ENCODE assay signal across 8 cellular contexts in the genomic region with DNA sequence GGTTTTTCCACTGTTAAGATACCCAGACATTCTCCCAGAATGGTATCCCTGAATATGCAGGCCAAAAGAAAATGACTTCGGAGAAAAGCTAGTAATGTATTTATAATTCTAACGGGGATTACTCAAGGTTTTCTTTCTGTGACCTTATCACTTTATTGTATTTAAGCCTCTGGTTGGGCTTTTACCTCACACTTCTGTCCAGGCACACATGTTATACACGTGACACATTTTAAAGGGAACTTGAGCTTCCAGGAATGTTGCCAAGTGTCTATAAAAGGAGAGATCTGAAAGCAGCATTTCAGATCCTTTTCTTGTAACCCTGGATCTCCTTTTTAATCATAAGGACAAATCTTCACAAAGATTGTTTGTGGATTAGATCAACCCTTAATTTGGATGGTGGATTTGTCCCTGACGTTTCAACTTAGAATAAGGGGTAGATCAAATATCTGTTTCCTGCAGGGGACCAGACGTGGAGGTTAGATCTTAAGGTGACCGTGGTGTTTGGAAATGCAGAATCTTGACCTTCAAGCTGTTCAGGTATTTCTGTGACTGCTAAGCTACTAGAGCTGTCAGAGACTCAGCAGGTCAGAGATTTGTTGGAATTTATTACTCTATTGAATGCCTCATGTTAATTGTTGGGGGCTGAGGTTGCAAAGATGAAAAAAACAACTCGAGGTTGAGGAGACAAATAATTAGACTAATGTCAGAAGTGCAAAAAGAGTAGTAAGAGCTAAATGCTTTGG. TPM values are rescaled to one million over a fixed set of nuclear protein-coding genes. Genes with fewer than 3 reads are reported as not detected.
DNase-seq lines count a peak whose midpoint lies in the region; ATAC-seq, FAIRE-seq and TF ChIP-seq lines count a peak whose summit lies in the region.

No MANE protein-coding gene starts in this region.

- H3K36me3 ChIP-seq in IMR-90 (ENCODE audit: control insufficient read depth, insufficient read depth, low read length) (no peaks in the 10 kb centered on the region; the same call in 1 of the 2 replicates), small intestine (ENCODE audit: control insufficient read depth in 2 of 2, insufficient read depth in 2 of 2, low read length in 2 of 2) (no peaks in the 10 kb centered on the region)

- CTCF ChIA-PET in IMR-90 (lab: Yijun Ruan, JAX): interaction anchor here (0.5 to 1.0 kb wide), 2 partner anchors 224 to 289 kb away, joined by 4 to 6 read pairs; no protein-coding TSS in a partner anchor
- CTCF ChIA-PET in activated CD4-positive, alpha-beta memory T cell treated with anti-CD3 and anti-CD28 coated beads for 36 hours (lab: Charles Lee): interaction anchor here (0.7 to 10.2 kb wide), 8 partner anchors 16 to 343 kb away, joined by 3 to 103 read pairs (median 6); no protein-coding TSS in a partner anchor

- TF ChIP-seq POLR2A in IMR-90 (IDR thresholded peaks at IDR 0.05; ENCODE audit: low read depth, low read length) (no peak), GM18505 (IDR thresholded peaks at IDR 0.05; ENCODE audit: borderline replicate concordance, extremely low read depth, insufficient read depth, insufficient read length) (no peak)

- H4K8ac ChIP-seq in IMR-90 (ENCODE audit: low read depth in 2 of 2, low read length in 2 of 2): peak overlapping the region in 1 of 2 experiments; percentile 43; a peak in 3 of 4 replicates

- no peak overlapping the region for H3K27ac Mint-ChIP-seq in activated CD4-positive, alpha-beta memory T cell treated with anti-CD3 and anti-CD28 coated beads for 36 hours

- no peak overlapping the region for H2BK5ac ChIP-seq in IMR-90 (ENCODE audit: low read depth, low read length, poor library complexity, severe bottlenecking)

- no peak overlapping the region for H4K5ac ChIP-seq in IMR-90 (ENCODE audit: low read depth, low read length)

- H3K4me3 ChIP-seq in IMR-90 (ENCODE audit: insufficient read depth, low read depth, low read length) (peak overlapping the region; percentile 82; the same call in 1 of the 2 replicates), small intestine (ENCODE audit: low read depth in 1 of 2, low read length in 2 of 2) (peak overlapping the region in 1 of 2 donors; percentile 84)

- H2AK5ac ChIP-seq in IMR-90 (ENCODE audit: low read depth, low read length): no peak overlapping the region

- H3K27ac ChIP-seq in IMR-90 (ENCODE audit: insufficient read depth, low read length) (no peak overlapping the region), small intestine (ENCODE audit: low read depth in 1 of 2, low read length in 1 of 2) (peak overlapping the region; percentile 6 to 54)

- H3K36me3 Mint-ChIP-seq in activated CD4-positive, alpha-beta memory T cell treated with anti-CD3 and anti-CD28 coated beads for 36 hours: no peaks in the 10 kb centered on the region

- H2AFZ ChIP-seq in IMR-90 (replicated peaks; ENCODE audit: low read length, poor library complexity): no peak overlapping the region

- no peak for ATAC-seq in IMR-90 (ENCODE audit: low read depth)
- no peak for ATAC-seq in GM18505 (IDR thresholded peaks at IDR 0.05; ENCODE audit: unreplicated experiment)

- H3K9me1 ChIP-seq in IMR-90 (ENCODE audit: insufficient read depth, low read length): peaks cover 4% of the 10 kb centered on the region

- intact Hi-C loops in IMR-90 (cut with micrococcal nuclease) (no loop called here), posterior vena cava (cut with DNase I) (no loop called here)
- intact Hi-C loops in activated CD4-positive, alpha-beta memory T cell treated with anti-CD3 and anti-CD28 coated beads for 36 hours (cut with micrococcal nuclease): loop anchor here (2.0 to 5.0 kb wide), 4 partner anchors 59 to 947 kb away; partner anchors contain the start of genes GPATCH2L, SAMD15, SPTLC2 and TMED8

- TF ChIP-seq RAD21 in IMR-90 (IDR thresholded peaks at IDR 0.05; ENCODE audit: low read length): no peak

- H3K14ac ChIP-seq in IMR-90 (replicated peaks; ENCODE audit: low read depth, low read length): peak overlapping the region; percentile 70; the same call in 1 of the 2 replicates

- dilution Hi-C loops in IMR-90 (cut with HindIII; ENCODE audit: low sequenced_read_pairs, unreplicated experiment): loop anchor here (25.0 kb wide), 1 partner anchor 212 kb away; no protein-coding TSS in a partner anchor

- TF ChIP-seq CTCF in IMR-90 (conservative IDR thresholded peaks at IDR 0.05; ENCODE audit: low read depth, low read length): no peak

- no peaks in the 10 kb centered on the region for H3K9me3 Mint-ChIP-seq in activated CD4-positive, alpha-beta memory T cell treated with anti-CD3 and anti-CD28 coated beads for 36 hours

- DNase-seq in CD1c-positive myeloid dendritic cell (ENCODE audit: extremely low spot score) (peak; percentile 87), IMR-90 (peak; percentile 78), glomerular visceral epithelial cell (ENCODE audit: extremely low spot score) (peak; percentile 29), small intestine (peak; percentile 81), posterior vena cava (ENCODE audit: low spot score) (no peak)
- no peak for DNase-seq in activated CD4-positive, alpha-beta memory T cell treated with anti-CD3 and anti-CD28 coated beads for 36 hours
- no peak for DNase-seq in activated CD8-positive, alpha-beta memory T cell treated with anti-CD3 and anti-CD28 coated beads, Interleukin-2, amount 50 U/mL, for 4 hours

- 0 out of 2 replicates have a peak overlapping the region, but pooled peaks have one; percentile 21 for H3K9ac ChIP-seq in IMR-90 (ENCODE audit: low read depth, low read length)

- no peaks in the 10 kb centered on the region for H3K27me3 ChIP-seq in IMR-90 (ENCODE audit: control insufficient read depth, insufficient read depth, low read length)
- no peaks in the 10 kb centered on the region for H3K27me3 ChIP-seq in small intestine (ENCODE audit: control insufficient read depth in 2 of 2, insufficient read depth in 2 of 2, low read length in 2 of 2)

- no peak overlapping the region for H2AK9ac ChIP-seq in IMR-90 (replicated peaks; ENCODE audit: low read depth, low read length, poor library complexity)

- peak overlapping the region; percentile 85 for H3K4me3 Mint-ChIP-seq in activated CD4-positive, alpha-beta memory T cell treated with anti-CD3 and anti-CD28 coated beads for 36 hours

- in situ Hi-C loops in IMR-90 (cut with MboI; ENCODE audit: low sequenced_read_pairs): no loop called here

- H3K4me1 ChIP-seq in IMR-90 (ENCODE audit: control insufficient read depth, insufficient read depth, low read length) (peaks cover 6% of the 10 kb centered on the region), small intestine (ENCODE audit: control insufficient read depth in 2 of 2, insufficient read depth in 1 of 2, low read depth in 1 of 2, low read length in 1 of 2) (peaks cover 0 to 6% of the 10 kb centered on the region in 2 donors)

- POLR2A ChIA-PET in IMR-90 (lab: Charles Lee; ENCODE audit: unreplicated experiment): no interaction called here
- POLR2A ChIA-PET in activated CD4-positive, alpha-beta memory T cell treated with anti-CD3 and anti-CD28 coated beads for 36 hours (lab: Charles Lee): interaction anchor here (0.8 to 1.6 kb wide), 6 partner anchors 8 to 204 kb away, joined by 3 to 10 read pairs (median 4); no protein-coding TSS in a partner anchor

- H2BK20ac ChIP-seq in IMR-90 (ENCODE audit: low read depth, low read length): no peak overlapping the region

- H3K9me3 ChIP-seq in IMR-90 (ENCODE audit: control insufficient read depth, insufficient read depth, low read length) (no peaks in the 10 kb centered on the region), small intestine (ENCODE audit: control insufficient read depth, low read depth) (no peaks in the 10 kb centered on the region)

- FAIRE-seq in small intestine (lab: Jason Lieb, UNC): no peak

- H2BK120ac ChIP-seq in IMR-90 (ENCODE audit: low read depth, low read length): peak overlapping the region; percentile 30; the same call in 1 of the 2 replicates

- H3K18ac ChIP-seq in IMR-90 (ENCODE audit: low read depth, low read length): no peak overlapping the region

- H3K4me1 Mint-ChIP-seq in activated CD4-positive, alpha-beta memory T cell treated with anti-CD3 and anti-CD28 coated beads for 36 hours (ENCODE audit: low read depth): peaks cover 35% of the 10 kb centered on the region

- no peak overlapping the region for H2BK15ac ChIP-seq in IMR-90 (ENCODE audit: low read depth, low read length)

- no TSS peak for BruUV-seq in IMR-90 (replicated peaks; lab: Mats Ljungman, UMichigan)

- H4K91ac ChIP-seq in IMR-90 (ENCODE audit: insufficient read depth, low read depth, low read length): no peak overlapping the region

- no peaks in the 10 kb centered on the region for H4K20me1 ChIP-seq in IMR-90 (ENCODE audit: insufficient read depth, low read length)

- H3K4me2 ChIP-seq in IMR-90 (ENCODE audit: low read depth, low read length): peak overlapping the region; percentile 76; the same call in 1 of the 2 replicates

- peak overlapping the region; percentile 68; the same call in 1 of the 2 replicates for H3K23ac ChIP-seq in IMR-90 (ENCODE audit: low read depth, low read length)

- no peak overlapping the region for H3K56ac ChIP-seq in IMR-90 (ENCODE audit: extremely low read depth, insufficient read depth, low read length)

- WGBS in IMR-90 (ENCODE audit: extremely low coverage in 2 of 2, insufficient read length in 1 of 2), 2 experiments: 60% methylated on average over 2 of the region's 7 CpGs; no CpG with 5 or more reads in 1 of the 2 experiments
- 20 to 31% (median 30%) methylated on average over 7 of the region's 7 CpGs for WGBS in small intestine, 3 donors

- H3K27me3 Mint-ChIP-seq in activated CD4-positive, alpha-beta memory T cell treated with anti-CD3 and anti-CD28 coated beads for 36 hours: no peaks in the 10 kb centered on the region

- peak overlapping the region; percentile 29; the same call in 1 of the 2 replicates for H3K4ac ChIP-seq in IMR-90 (ENCODE audit: low read depth, low read length)

- peaks cover 31 to 47% of the 10 kb centered on the region in 2 experiments for H3K79me1 ChIP-seq in IMR-90 (ENCODE audit: low read depth in 1 of 2, low read length in 2 of 2)

TF ChIP-seq in IMR-90, 13 proteins besides CTCF, POLR2A, EP300 and RAD21 (continues in another document):
- no peak for TF ChIP-seq RFX5 (IDR thresholded peaks at IDR 0.05; ENCODE audit: low read depth, low read length)

RNA-seq across cellular contexts. Expression of gene CIPC, which starts 1.5 kb away (rescaled TPM):
- total RNA-seq in IMR-90 (2012; rRNA removed): 12.9 and 13.1 TPM in 2 replicates
- polyA plus RNA-seq in IMR-90 (2012; rRNA removed): 5.6 and 6.6 TPM in 2 replicates
- polyA plus RNA-seq in IMR-90 (2012; cell fraction: cytosol; rRNA removed): 2.7 and 2.8 TPM in 2 replicates
- 2.8 and 5.9 TPM in 2 replicates for polyA plus RNA-seq in IMR-90 (2012; cell fraction: nucleus; rRNA removed; ENCODE audit: low replicate concordance)
- 1 to 10 TPM; 7.3 to 7.5 TPM for total RNA-seq in activated CD4-positive, alpha-beta memory T cell treated with anti-CD3 and anti-CD28 coated beads for 36 hours
- 1 to 10 TPM; 7.6 to 9.2 (median 8.5) TPM for polyA plus RNA-seq in small intestine
- total RNA-seq in posterior vena cava: 10 to 100 TPM; 28.8 to 32.4 TPM

RNA-seq across cellular contexts. Expression of gene ZDHHC22, which starts 42.0 kb away (rescaled TPM):
- total RNA-seq in IMR-90 (2012; rRNA removed) (not detected in 2 replicates), posterior vena cava (not detected)
- polyA plus RNA-seq in IMR-90 (2012; rRNA removed) (not detected in 2 replicates), small intestine (under 1 TPM in 1 of 3 donors, not detected in 2; 0.33 TPM)
- polyA plus RNA-seq in IMR-90 (2012; cell fraction: cytosol; rRNA removed): not detected in 2 replicates
- not detected in 2 replicates for polyA plus RNA-seq in IMR-90 (2012; cell fraction: nucleus; rRNA removed; ENCODE audit: low replicate concordance)
- total RNA-seq in activated CD4-positive, alpha-beta memory T cell treated with anti-CD3 and anti-CD28 coated beads for 36 hours: not detected

Comparison
In these comparisons a context has a peak if more than half of its experiments do, and no peak if none do; other contexts are left out.
1. DNase-seq: peak in CD1c-positive myeloid dendritic cell (single experiment), IMR-90 (single experiment), glomerular visceral epithelial cell (single experiment) and small intestine (single experiment); none in activated CD4-positive, alpha-beta memory T cell treated with anti-CD3 and anti-CD28 coated beads for 36 hours (single experiment), posterior vena cava (single experiment) and activated CD8-positive, alpha-beta memory T cell treated with anti-CD3 and anti-CD28 coated beads, Interleukin-2, amount 50 U/mL, for 4 hours (single experiment).